In genomic region chr1:170290226-170290625, GRCh38 we compare ENCODE assay signal across 25 cellular contexts.
"Had no signal": no experiment of that assay in that cellular context is flagged by ENCODE, and none has a peak within 500 bp of the region (broad histone marks: within the 10 kb centered on the region; RNA-seq: fewer than 3 reads in every experiment).

No MANE protein-coding gene starts in this region.

- FAIRE-seq: keratinocyte, TTC549 had no signal

- H3K9me3 ChIP-seq: gastroesophageal sphincter, right atrium auricular region, spleen, suprapubic skin, tibial artery had no signal

- H3K79me2 ChIP-seq: hepatocyte had no signal

- H3K27ac Mint-ChIP-seq: activated naive CD4-positive, alpha-beta T cell treated with anti-CD3 and anti-CD28 coated beads for 36 hours; activated naive CD8-positive, alpha-beta T cell treated with anti-CD3 and anti-CD28 coated beads, Interleukin-2, amount 10 ng/mL, durations not matched to agents 7 days and 5 days; mesothelial cell of epicardium; naive thymus-derived CD8-positive, alpha-beta T cell; neural progenitor cell had no signal

- H3K4me1 Mint-ChIP-seq: activated naive CD8-positive, alpha-beta T cell treated with anti-CD3 and anti-CD28 coated beads, Interleukin-2, amount 10 ng/mL, durations not matched to agents 7 days and 5 days; mesothelial cell of epicardium; naive thymus-derived CD8-positive, alpha-beta T cell; neural progenitor cell had no signal

- H2AFZ ChIP-seq: hepatocyte, neural progenitor cell had no signal

- H3K9me3 Mint-ChIP-seq: activated naive CD4-positive, alpha-beta T cell treated with anti-CD3 and anti-CD28 coated beads for 36 hours; activated naive CD8-positive, alpha-beta T cell treated with anti-CD3 and anti-CD28 coated beads, Interleukin-2, amount 10 ng/mL, durations not matched to agents 7 days and 5 days; mesothelial cell of epicardium; neural progenitor cell had no signal

- H3K27me3 ChIP-seq: gastroesophageal sphincter, hepatocyte, neural progenitor cell, right atrium auricular region, spleen, suprapubic skin, tibial artery had no signal

- ATAC-seq: esophagus mucosa; gastroesophageal sphincter; left cardiac atrium; naive thymus-derived CD8-positive, alpha-beta T cell had no signal

- H3K36me3 Mint-ChIP-seq: activated naive CD8-positive, alpha-beta T cell treated with anti-CD3 and anti-CD28 coated beads, Interleukin-2, amount 10 ng/mL, durations not matched to agents 7 days and 5 days; mesothelial cell of epicardium; naive thymus-derived CD8-positive, alpha-beta T cell; neural progenitor cell had no signal

- H3K27ac ChIP-seq: gastroesophageal sphincter, hepatocyte, neural progenitor cell, right atrium auricular region, spleen, suprapubic skin, tibial artery, VCaP had no signal

- H3K9ac ChIP-seq: neural progenitor cell had no signal

- H3K4me3 Mint-ChIP-seq: activated naive CD4-positive, alpha-beta T cell treated with anti-CD3 and anti-CD28 coated beads for 36 hours; activated naive CD8-positive, alpha-beta T cell treated with anti-CD3 and anti-CD28 coated beads, Interleukin-2, amount 10 ng/mL, durations not matched to agents 7 days and 5 days; mesothelial cell of epicardium; naive thymus-derived CD8-positive, alpha-beta T cell; neural progenitor cell had no signal

- DNase-seq: activated CD4-positive, alpha-beta T cell treated with anti-CD3 and anti-CD28 coated beads for 4 hours; activated CD4-positive, alpha-beta T cell treated with anti-CD3 and anti-CD28 coated beads, Interleukin-2, amount 50 U/mL, for 4 hours; activated CD8-positive, alpha-beta memory T cell treated with anti-CD3 and anti-CD28 coated beads for 24 hours; activated effector memory CD4-positive, alpha-beta T cell treated with Interleukin-2 at 50 U/mL for 16 hours; activated naive CD4-positive, alpha-beta T cell treated with anti-CD3 and anti-CD28 coated beads for 36 hours; activated naive CD8-positive, alpha-beta T cell treated with anti-CD3 and anti-CD28 coated beads, Interleukin-2, amount 10 ng/mL, durations not matched to agents 7 days and 5 days; caudate nucleus; left cardiac atrium; mammary epithelial cell; naive thymus-derived CD8-positive, alpha-beta T cell; occipital lobe; spleen; stimulated activated naive CD4-positive, alpha-beta T cell; T-helper 9 cell; tibial artery had no signal

- H3K4me1 ChIP-seq: gastroesophageal sphincter, neural progenitor cell, right atrium auricular region, spleen, suprapubic skin had no signal

- H3K36me3 ChIP-seq: gastroesophageal sphincter, neural progenitor cell, right atrium auricular region, spleen, suprapubic skin, tibial artery had no signal

- H3K4me2 ChIP-seq: hepatocyte, neural progenitor cell had no signal

- H3K4me3 ChIP-seq: gastroesophageal sphincter, hepatocyte, neural progenitor cell, right atrium auricular region, spleen, suprapubic skin, tibial artery had no signal
